ENCODE assay signal across 29 cellular contexts in the genomic region with DNA sequence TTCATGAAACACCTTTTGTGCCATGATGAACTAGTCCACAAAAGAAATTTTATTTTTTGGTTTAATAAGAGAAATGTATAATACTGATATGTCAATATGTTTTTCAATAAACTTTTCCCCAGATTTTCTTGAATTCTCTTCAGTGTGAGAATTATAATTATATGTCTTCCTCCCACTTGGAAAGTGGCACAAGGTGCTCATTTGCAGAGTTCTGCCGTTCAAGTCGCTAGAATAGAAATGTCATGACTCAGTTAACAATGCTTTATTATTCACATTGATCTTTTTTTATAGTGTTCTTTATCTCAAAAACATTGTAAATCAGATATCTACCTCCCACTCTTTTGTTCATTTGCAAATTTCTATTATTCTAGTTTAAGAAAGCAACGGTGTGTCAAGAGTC.
DNase-seq lines count a peak whose midpoint lies in the region; ATAC-seq lines count a peak whose summit lies in the region.
"Had no signal": no experiment of that assay in that cellular context is flagged by ENCODE, and none has a peak within 500 bp of the region (broad histone marks: within the 10 kb centered on the region; RNA-seq: fewer than 3 reads in every experiment).

No MANE protein-coding gene starts in this region.

- DNase-seq in caudate nucleus (lab: John Stamatoyannopoulos, UW) = peak in 5 of 61 donors; percentile 1 to 68 (median 37)
- peak; percentile 42 for DNase-seq in putamen (ENCODE audit: low spot score)
- no peak for DNase-seq in left cardiac atrium
- DNase-seq in NCI-H510A (lab: John Stamatoyannopoulos, UW) = no peak
- DNase-seq: 8988T; ACHN; AML-193; BE2C; C1 segment of cervical spinal cord; Caco-2; Calu3; CD4-positive, alpha-beta memory T cell; CD4-positive, alpha-beta T cell; CD4-positive, CD25-positive, alpha-beta regulatory T cell; CD8-positive, alpha-beta memory T cell; CD8-positive, alpha-beta T cell; COR-L47; DMS 273 treated with DMSO at 0.1 percent for 48 hours; DMS153; DMS53; DMS79; DMS79 treated with DMSO at 0.1 percent for 48 hours; DND-41; EL had no signal

- intact Hi-C loops in left cardiac atrium (cut with DNase I) = no loop called here

- no peak for ATAC-seq in left cardiac atrium
- ATAC-seq: A549; CD8-positive, alpha-beta T cell had no signal

- peak overlapping the region; percentile 65 for H3K27ac ChIP-seq in caudate nucleus (ENCODE audit: low read depth, low read length)
- H3K27ac ChIP-seq: 22Rv1; A549; BLaER1; BLaER1 treated with 17β-estradiol and CSF1 and Interleukin-3, amounts not matched to agents 10 nM and 100 nM; C4-2B had no signal
